In the genomic region with DNA sequence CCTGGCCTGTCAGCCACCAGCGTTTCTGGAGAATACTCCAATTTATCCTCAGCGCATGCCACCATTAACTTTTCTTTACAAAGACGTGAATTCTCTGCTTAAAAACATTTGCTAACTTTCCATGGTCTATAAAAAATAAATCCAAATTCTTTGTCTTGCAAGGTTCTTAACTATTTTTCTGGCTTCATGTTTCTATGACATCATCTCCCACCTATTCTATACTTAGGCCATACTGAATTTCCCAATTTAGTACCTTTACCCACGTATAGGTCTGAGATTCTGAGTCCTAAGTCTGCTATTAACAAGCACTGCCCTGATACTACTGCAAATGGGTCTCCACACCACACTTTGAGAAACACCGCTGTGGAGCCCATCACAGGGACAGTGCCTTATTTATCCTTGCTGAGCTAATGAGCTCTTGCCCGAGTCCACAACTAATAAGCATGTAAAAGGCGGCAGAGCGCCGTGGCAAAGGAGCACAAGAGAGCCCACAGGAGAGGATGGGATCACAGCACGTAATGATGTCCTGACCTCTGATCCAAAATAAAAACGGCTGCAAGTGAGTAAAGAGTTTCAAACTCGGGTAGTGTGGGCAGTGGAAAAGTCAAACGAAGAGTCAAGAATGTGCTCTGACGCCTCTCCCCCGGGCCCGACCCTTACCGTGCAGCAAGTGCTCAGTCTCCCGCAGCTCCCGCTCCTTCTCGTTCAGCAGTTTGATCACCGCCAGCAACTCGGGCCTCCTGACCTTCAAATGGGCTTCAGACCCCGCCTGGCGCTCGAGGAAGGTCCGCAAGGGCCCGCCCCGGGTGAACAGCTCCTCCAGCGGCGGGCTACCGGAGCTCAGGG, we compare ENCODE assay signal across 8 cellular contexts. TPM values are rescaled to one million over a fixed set of nuclear protein-coding genes. Genes with fewer than 3 reads are reported as not detected.
A peak's percentile ranks its signal among the peaks of the same experiment; 100 is the strongest.
DNase-seq lines count a peak whose midpoint lies in the region; ATAC-seq and TF ChIP-seq lines count a peak whose summit lies in the region.

No MANE protein-coding gene starts in this region.

- H3K4me1 ChIP-seq in iPS-18a (ENCODE audit: control insufficient read depth, low read depth, low read length), result peaks cover 9% of the 10 kb centered on the region
- peaks cover 30% of the 10 kb centered on the region for H3K4me1 ChIP-seq in smooth muscle cell (ENCODE audit: low read depth)

- H3K4me1 Mint-ChIP-seq in activated naive CD8-positive, alpha-beta T cell treated with anti-CD3 and anti-CD28 coated beads, Interleukin-2, amount 50 U/mL, for 24 hours, result peaks cover 42% of the 10 kb centered on the region

- H3K27me3 Mint-ChIP-seq in activated naive CD8-positive, alpha-beta T cell treated with anti-CD3 and anti-CD28 coated beads, Interleukin-2, amount 50 U/mL, for 24 hours, result no peaks in the 10 kb centered on the region

- peak; percentile 18 for DNase-seq in NCI-H2171 treated with DMSO at 0.1 percent for 48 hours (lab: John Stamatoyannopoulos, UW)
- no peak for DNase-seq in NCI-H2171 (lab: John Stamatoyannopoulos, UW)
- no peak for DNase-seq in LNCaP clone FGC (ENCODE audit: low read depth)
- no peak for DNase-seq in activated naive CD8-positive, alpha-beta T cell treated with anti-CD3 and anti-CD28 coated beads, Interleukin-2, amount 50 U/mL, for 24 hours
- no peak for DNase-seq in smooth muscle cell (lab: John Stamatoyannopoulos, UW; ENCODE audit: unreplicated experiment)
- DNase-seq in NCI-H446 treated with DMSO at 0.1 percent for 48 hours (lab: John Stamatoyannopoulos, UW), result no peak

- H3F3A ChIP-seq in smooth muscle cell (ENCODE audit: low read depth), result no peaks in the 10 kb centered on the region

- no peak for TF ChIP-seq CTCF in LNCaP clone FGC (IDR thresholded peaks at IDR 0.05; ENCODE audit: control insufficient read depth, extremely low read depth, insufficient read depth)
- TF ChIP-seq CTCF in smooth muscle cell (IDR thresholded peaks at IDR 0.05; ENCODE audit: borderline replicate concordance, insufficient read depth, poor library complexity, severe bottlenecking), result no peak

- H2AFZ ChIP-seq in smooth muscle cell (ENCODE audit: low read depth), result peak overlapping the region; percentile 87

- H3K4me3 Mint-ChIP-seq in activated naive CD8-positive, alpha-beta T cell treated with anti-CD3 and anti-CD28 coated beads, Interleukin-2, amount 50 U/mL, for 24 hours, result peak overlapping the region; percentile 93

- H3K36me3 ChIP-seq in iPS-18a (ENCODE audit: control insufficient read depth, low read depth, low read length), result peaks cover 13% of the 10 kb centered on the region
- H3K36me3 ChIP-seq in smooth muscle cell (ENCODE audit: low read depth), result peaks cover 11% of the 10 kb centered on the region

- WGBS in smooth muscle cell (ENCODE audit: low lambda C conversion rate), result 5% methylated on average over 18 of the region's 31 CpGs

- peaks cover 4% of the 10 kb centered on the region for H3K9me3 Mint-ChIP-seq in activated naive CD8-positive, alpha-beta T cell treated with anti-CD3 and anti-CD28 coated beads, Interleukin-2, amount 50 U/mL, for 24 hours

- peaks cover 68% of the 10 kb centered on the region for H3K79me2 ChIP-seq in smooth muscle cell (ENCODE audit: low read depth)

- peaks cover 31% of the 10 kb centered on the region for H3K36me3 Mint-ChIP-seq in activated naive CD8-positive, alpha-beta T cell treated with anti-CD3 and anti-CD28 coated beads, Interleukin-2, amount 50 U/mL, for 24 hours (ENCODE audit: low read depth)

- peak overlapping the region; percentile 100 for H3K4me2 ChIP-seq in smooth muscle cell

- peaks cover 46% of the 10 kb centered on the region for H4K20me1 ChIP-seq in smooth muscle cell (ENCODE audit: low read depth)

- H3K27me3 ChIP-seq in iPS-18a (ENCODE audit: control insufficient read depth, insufficient read depth, low read length) (no peaks in the 10 kb centered on the region), smooth muscle cell (ENCODE audit: low read depth) (no peaks in the 10 kb centered on the region)

- ATAC-seq in GM21786 (IDR thresholded peaks at IDR 0.05; ENCODE audit: unreplicated experiment), result peak; percentile 16
- peak; percentile 26 for ATAC-seq in activated naive CD8-positive, alpha-beta T cell treated with anti-CD3 and anti-CD28 coated beads, Interleukin-2, amount 50 U/mL, for 24 hours

- H3K9ac ChIP-seq in iPS-18a (ENCODE audit: low read length) (peak overlapping the region; percentile 87), smooth muscle cell (ENCODE audit: low read depth) (peak overlapping the region; percentile 92)

- H3K27ac Mint-ChIP-seq in activated naive CD8-positive, alpha-beta T cell treated with anti-CD3 and anti-CD28 coated beads, Interleukin-2, amount 50 U/mL, for 24 hours, result peak overlapping the region; percentile 72

- no peaks in the 10 kb centered on the region for H3K9me3 ChIP-seq in iPS-18a (ENCODE audit: control insufficient read depth, low read depth, low read length)
- no peaks in the 10 kb centered on the region for H3K9me3 ChIP-seq in smooth muscle cell (replicated peaks; ENCODE audit: low read depth)

- H3K27ac ChIP-seq in iPS-18a (ENCODE audit: low read length), result peak overlapping the region; percentile 70
- peak overlapping the region; percentile 65 for H3K27ac ChIP-seq in smooth muscle cell (ENCODE audit: low read depth)

- H3K4me3 ChIP-seq in LNCaP clone FGC (ENCODE audit: low read depth, low read length) (peak overlapping the region; percentile 58), iPS-18a (ENCODE audit: low read length) (peak overlapping the region; percentile 96), smooth muscle cell (peak overlapping the region; percentile 99)

RNA-seq across cellular contexts. Expression of a gene that starts 0.5 kb away (rescaled TPM):
- 19.2 and 21.1 TPM in 2 replicates for total RNA-seq in smooth muscle cell
- polyA plus RNA-seq in smooth muscle cell, result 14.1 and 14.8 TPM in 2 replicates

RNA-seq across cellular contexts. Expression of a gene that starts 19.1 kb away (rescaled TPM):
- 10.7 and 11.4 TPM in 2 replicates for total RNA-seq in smooth muscle cell
- polyA plus RNA-seq in smooth muscle cell, result 8.0 and 9.2 TPM in 2 replicates
